Comparison of ENCODE assay signal across 8 cellular contexts in the genomic region with DNA sequence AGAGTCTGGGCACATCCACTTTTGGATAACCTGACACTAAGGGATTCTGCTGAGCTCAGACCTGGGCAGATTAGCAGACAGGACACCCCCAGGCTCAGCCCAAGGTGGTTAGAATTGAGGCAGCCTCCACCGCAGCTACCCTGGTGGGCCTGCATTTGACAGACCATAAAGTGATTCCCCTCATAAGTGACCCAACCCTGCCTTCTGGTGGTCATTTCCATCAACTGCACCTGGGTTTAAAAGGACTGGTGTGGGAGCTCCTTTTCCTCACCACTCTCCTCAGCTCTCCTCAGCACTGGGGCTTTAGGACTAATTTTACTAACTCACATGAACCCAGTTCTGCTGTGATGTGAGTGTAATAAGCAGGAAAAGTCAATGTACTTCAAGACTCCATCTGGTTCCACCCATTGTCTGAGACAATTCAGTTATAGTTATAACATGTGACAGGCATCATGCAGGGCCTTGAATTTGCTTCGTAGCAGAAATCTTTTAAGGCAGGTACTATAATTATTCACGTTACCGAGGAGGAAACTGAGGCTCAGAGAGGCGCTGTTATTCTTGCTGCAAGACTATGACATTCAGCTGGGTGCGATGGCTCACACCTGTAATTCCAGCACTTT. TPM values are rescaled to one million over a fixed set of nuclear protein-coding genes. Genes with fewer than 3 reads are reported as not detected.
A peak's percentile ranks its signal among the peaks of the same experiment; 100 is the strongest.
DNase-seq lines count a peak whose midpoint lies in the region; ATAC-seq and TF ChIP-seq lines count a peak whose summit lies in the region.

No MANE protein-coding gene starts in this region.

- no peak overlapping the region for H4K12ac ChIP-seq in trophoblast cell (ENCODE audit: low read depth, low read length)

- H3K79me1 ChIP-seq in trophoblast cell (ENCODE audit: low read length): no peaks in the 10 kb centered on the region

- H2BK5ac ChIP-seq in trophoblast cell (ENCODE audit: low read depth, low read length, poor library complexity): no peak overlapping the region

- H3K9me3 ChIP-seq in trophoblast cell (ENCODE audit: insufficient read depth, low read depth, low read length): no peaks in the 10 kb centered on the region

- H3K9ac ChIP-seq in trophoblast cell (ENCODE audit: low read length): no peak overlapping the region

- H3K4me2 ChIP-seq in trophoblast cell (ENCODE audit: low read length): no peak overlapping the region

- H2AK5ac ChIP-seq in trophoblast cell (ENCODE audit: low read length): no peak overlapping the region

- WGBS in trophoblast cell (ENCODE audit: extremely low coverage, insufficient coverage, insufficient read length): no CpG with 5 or more reads among the region's 6 CpGs

- no peak overlapping the region for H4K91ac ChIP-seq in trophoblast cell (ENCODE audit: low read depth, low read length)

- no peak overlapping the region for H3K18ac ChIP-seq in trophoblast cell (ENCODE audit: low read length)

- H2AFZ ChIP-seq in trophoblast cell (ENCODE audit: insufficient read depth, low read length, poor library complexity): no peak overlapping the region

- no peak overlapping the region for H3K14ac ChIP-seq in trophoblast cell (ENCODE audit: low read length)

- no peaks in the 10 kb centered on the region for H3K36me3 ChIP-seq in trophoblast cell (ENCODE audit: control insufficient read depth in 1 of 2, insufficient read depth in 2 of 2, low read length in 2 of 2)

- H3K4me3 ChIP-seq in Jurkat, Clone E6-1 (ENCODE audit: low read length): no peak overlapping the region
- H3K4me3 ChIP-seq in foreskin fibroblast (ENCODE audit: low read depth in 1 of 2, low read length in 2 of 2) (no peak overlapping the region), trophoblast cell (ENCODE audit: low read depth, low read length) (no peak overlapping the region)

- H2BK12ac ChIP-seq in trophoblast cell (ENCODE audit: low read length): no peak overlapping the region

- DNase-seq in activated CD8-positive, alpha-beta memory T cell treated with anti-CD3 and anti-CD28 coated beads for 24 hours: peak; percentile 62
- no peak for DNase-seq in activated CD8-positive, alpha-beta memory T cell treated with anti-CD3 and anti-CD28 coated beads, Interleukin-2, amount 50 U/mL, for 48 hours
- DNase-seq in Jurkat, Clone E6-1 (ENCODE audit: low read depth, low spot score): peak; percentile 42
- DNase-seq in T1000 (lab: John Stamatoyannopoulos, UW) (peak; percentile 3), foreskin fibroblast (peak; percentile 30 to 70), trophoblast cell (peak; percentile 42 to 73)

- TF ChIP-seq CTCF in foreskin fibroblast (IDR thresholded peaks at IDR 0.05; ENCODE audit: low read depth, low read length): peak; percentile 79

- no peak overlapping the region for H3K4ac ChIP-seq in trophoblast cell (ENCODE audit: low read depth, low read length)

- H4K8ac ChIP-seq in trophoblast cell (ENCODE audit: low read depth, low read length): no peak overlapping the region

- H3K23ac ChIP-seq in trophoblast cell (ENCODE audit: low read length): no peak overlapping the region

- H3K27me3 ChIP-seq in trophoblast cell (ENCODE audit: insufficient read depth, low read length): no peaks in the 10 kb centered on the region

- ATAC-seq in GM21447 (IDR thresholded peaks at IDR 0.05; ENCODE audit: unreplicated experiment) (no peak), GM21367 (IDR thresholded peaks at IDR 0.05; ENCODE audit: unreplicated experiment) (no peak)

- H3K27ac ChIP-seq in trophoblast cell (ENCODE audit: low read depth, low read length): no peak overlapping the region

- no peaks in the 10 kb centered on the region for H3K4me1 ChIP-seq in trophoblast cell (ENCODE audit: control insufficient read depth in 1 of 2, insufficient read depth in 2 of 2, low read length in 2 of 2)

- no peak overlapping the region for H2BK120ac ChIP-seq in trophoblast cell (ENCODE audit: insufficient read depth, low read length, poor library complexity)

- no peaks in the 10 kb centered on the region for H3K79me2 ChIP-seq in trophoblast cell (ENCODE audit: control insufficient read depth, insufficient read depth, low read length, poor library complexity)

RNA-seq across cellular contexts. Expression of a gene that starts 42.5 kb away (rescaled TPM):
- 2.2 TPM for polyA plus RNA-seq in Jurkat, Clone E6-1 (2012; ENCODE audit: insufficient read depth, insufficient read length)
- polyA plus RNA-seq in trophoblast cell (2013): 0.94 and 1.1 TPM in 2 replicates
